ENCODE assay signal across 25 cellular contexts in the genomic region with DNA sequence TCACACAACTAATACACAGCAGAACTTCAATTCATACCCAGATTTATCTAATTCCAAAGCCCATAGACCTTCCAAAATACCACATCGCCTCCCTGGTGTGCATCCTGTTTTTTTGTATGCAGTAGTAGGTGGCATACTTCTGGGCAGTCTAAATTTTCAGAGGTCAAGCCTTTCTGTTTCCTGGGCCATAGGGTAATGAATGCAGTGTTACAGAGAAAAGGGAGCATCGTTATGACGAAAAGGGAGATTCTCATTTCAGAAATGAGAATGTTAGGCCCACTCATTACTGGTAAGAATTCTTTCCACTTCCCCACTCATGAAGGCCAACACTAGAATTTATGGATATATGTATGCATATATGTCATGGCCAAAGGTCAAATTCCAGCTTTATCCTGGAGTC.
"Had no signal": no experiment of that assay in that cellular context is flagged by ENCODE, and none has a peak within 500 bp of the region (broad histone marks: within the 10 kb centered on the region; RNA-seq: fewer than 3 reads in every experiment).

No MANE protein-coding gene starts in this region.

- ATAC-seq: esophagus mucosa; gastrocnemius medialis; left ventricle myocardium superior; lower lobe of right lung; naive thymus-derived CD8-positive, alpha-beta T cell; psoas muscle; right cardiac atrium; stimulated activated memory B cell treated with anti-CD40 and anti-IgM and Interleukin-4, amounts not matched to agents 10 μg/mL and 1 μg/mL and 100 μg/mL, for 72 hours; stimulated activated naive CD8-positive, alpha-beta T cell treated with anti-CD3 and anti-CD28 coated beads, Interleukin-15, Interleukin-2, amounts not matched to agents 100 U/mL and 50 U/mL, for 24 hours had no signal

- H3K9me3 ChIP-seq: gastrocnemius medialis, ovary, sigmoid colon, testis had no signal

- DNase-seq: effector CD8-positive, alpha-beta T cell; endodermal cell; foreskin fibroblast; gastrocnemius medialis; head of caudate nucleus; left ventricle myocardium superior; lower lobe of right lung; naive thymus-derived CD8-positive, alpha-beta T cell; nephron progenitor cell; occipital lobe; ovary; posterior cingulate gyrus; psoas muscle; right cardiac atrium; sigmoid colon; spleen; stimulated activated CD4-positive, alpha-beta T cell treated with anti-CD3 and anti-CD28 coated beads, Interleukin-4, amount 100 ng/mL, for 4 hours; stimulated activated naive CD8-positive, alpha-beta T cell treated with anti-CD3 and anti-CD28 coated beads, Interleukin-15, Interleukin-2, amounts not matched to agents 100 U/mL and 50 U/mL, for 24 hours; substantia nigra; testis; tibial artery had no signal

- H3K4me1 ChIP-seq: gastrocnemius medialis, lower lobe of right lung, psoas muscle, sigmoid colon, testis had no signal

- H3K36me3 ChIP-seq: gastrocnemius medialis, lower lobe of right lung, ovary, sigmoid colon, spleen had no signal

- FAIRE-seq: keratinocyte had no signal

- H3K27ac ChIP-seq: epithelial cell of prostate, gastrocnemius medialis, lower lobe of right lung, ovary, psoas muscle, sigmoid colon, spleen, testis had no signal

- H3K4me3 ChIP-seq: gastrocnemius medialis, lower lobe of right lung, ovary, psoas muscle, sigmoid colon, spleen, testis, tibial artery had no signal

- H3K27me3 ChIP-seq: gastrocnemius medialis, ovary, sigmoid colon, spleen, testis, tibial artery had no signal
